ENCODE assay signal across 15 cellular contexts in genomic region chr5:4188704-4189103, GRCh38.
DNase-seq lines count a peak whose midpoint lies in the region; ATAC-seq and TF ChIP-seq lines count a peak whose summit lies in the region.
"Had no signal": no experiment of that assay in that cellular context is flagged by ENCODE, and none has a peak within 500 bp of the region (broad histone marks: within the 10 kb centered on the region; RNA-seq: fewer than 3 reads in every experiment).

No MANE protein-coding gene starts in this region.

- H3K4me1 ChIP-seq in BLaER1 (peaks cover 15% of the 10 kb centered on the region), DND-41 (ENCODE audit: insufficient read depth, low read length) (peaks cover 4% of the 10 kb centered on the region), neuronal stem cell (ENCODE audit: control insufficient read depth in 2 of 2, insufficient read depth in 1 of 2, low read depth in 1 of 2, low read length in 2 of 2) (peaks cover 0 to 3% of the 10 kb centered on the region in 2 donors)
- H3K4me1 ChIP-seq: BE2C, Peyer's patch had no signal

- H3K27me3 Mint-ChIP-seq in activated T-helper 17 cell treated with anti-CD3 and anti-CD28 coated beads, Interleukin-2, amount 50 U/mL, for 72 hours, result no peaks in the 10 kb centered on the region
- H3K27me3 Mint-ChIP-seq in effector memory CD8-positive, alpha-beta T cell, result no peaks in the 10 kb centered on the region
- H3K27me3 Mint-ChIP-seq: CD8-positive, alpha-beta memory T cell had no signal

- peak overlapping the region; percentile 13 for H3K18ac ChIP-seq in neuronal stem cell (ENCODE audit: low read length)

- no CpG with 5 or more reads among the region's 4 CpGs for WGBS in neuronal stem cell (ENCODE audit: extremely low coverage in 2 of 2, insufficient read length in 2 of 2, insufficient replicate concordance in 1 of 2), 2 donors

- H3K36me3 ChIP-seq in BLaER1, result no peaks in the 10 kb centered on the region
- H3K36me3 ChIP-seq in DND-41 (ENCODE audit: insufficient read depth, low read length), result no peaks in the 10 kb centered on the region
- H3K36me3 ChIP-seq in neuronal stem cell (replicated peaks in 1 of 2; ENCODE audit: control insufficient read depth in 2 of 2, insufficient read depth in 2 of 2, low read length in 2 of 2), result no peaks in the 10 kb centered on the region
- H3K36me3 ChIP-seq: BE2C, Peyer's patch had no signal

- no peak overlapping the region for H3K9ac ChIP-seq in BLaER1
- H3K9ac ChIP-seq in DND-41 (ENCODE audit: low read depth, low read length), result no peak overlapping the region
- H3K9ac ChIP-seq in neuronal stem cell (ENCODE audit: low read depth, low read length, poor library complexity), result no peak overlapping the region

- no peak overlapping the region for H2BK15ac ChIP-seq in neuronal stem cell (ENCODE audit: low read length)

- TF ChIP-seq CTCF in DND-41 (IDR thresholded peaks at IDR 0.05; ENCODE audit: borderline replicate concordance, extremely low read depth, low read length, poor library complexity, severe bottlenecking), result no peak

- H4K8ac ChIP-seq in neuronal stem cell (ENCODE audit: low read depth, low read length), result no peak overlapping the region

- no peaks in the 10 kb centered on the region for H3K79me2 ChIP-seq in DND-41 (ENCODE audit: insufficient read depth, low read length)

- no peak overlapping the region for H2BK120ac ChIP-seq in neuronal stem cell (ENCODE audit: low read depth, low read length)

- no peaks in the 10 kb centered on the region for H3K36me3 Mint-ChIP-seq in activated T-helper 17 cell treated with anti-CD3 and anti-CD28 coated beads, Interleukin-2, amount 50 U/mL, for 72 hours (ENCODE audit: low read depth)
- H3K36me3 Mint-ChIP-seq in effector memory CD8-positive, alpha-beta T cell (ENCODE audit: insufficient read depth), result no peaks in the 10 kb centered on the region
- H3K36me3 Mint-ChIP-seq: CD8-positive, alpha-beta memory T cell had no signal

- no peak overlapping the region for H2BK5ac ChIP-seq in neuronal stem cell (ENCODE audit: low read length)

- DNase-seq in DND-41 (no peak), neuronal stem cell (ENCODE audit: low spot score) (no peak), NCI-H774 (lab: John Stamatoyannopoulos, UW) (no peak)
- DNase-seq in effector memory CD8-positive, alpha-beta T cell, result no peak
- DNase-seq: BE2C, NCI-H1048, NCI-H446 treated with DMSO at 0.1 percent for 48 hours, NCI-H748 treated with DMSO at 0.1 percent for 48 hours, Peyer's patch, SHP77 treated with DMSO at 0.1 percent for 48 hours had no signal

- H3K27me3 ChIP-seq in BLaER1, result no peaks in the 10 kb centered on the region
- no peaks in the 10 kb centered on the region for H3K27me3 ChIP-seq in DND-41 (ENCODE audit: insufficient read depth, low read length, poor library complexity)
- no peaks in the 10 kb centered on the region for H3K27me3 ChIP-seq in neuronal stem cell (ENCODE audit: control insufficient read depth in 3 of 3, insufficient read depth in 3 of 3, low read depth in 1 of 3, low read length in 3 of 3)
- H3K27me3 ChIP-seq: BE2C, Peyer's patch had no signal

- H3K14ac ChIP-seq in neuronal stem cell (ENCODE audit: low read length), result peak overlapping the region; percentile 47

- H4K20me1 ChIP-seq in BLaER1 (no peaks in the 10 kb centered on the region), DND-41 (ENCODE audit: insufficient read depth, low read length) (no peaks in the 10 kb centered on the region)

- peak overlapping the region; percentile 61; the same call in 1 of the 2 replicates for H2AFZ ChIP-seq in DND-41 (ENCODE audit: low read depth, low read length)
- H2AFZ ChIP-seq in neuronal stem cell (ENCODE audit: low read length), result no peak overlapping the region

- no peak overlapping the region for H3K4ac ChIP-seq in neuronal stem cell (ENCODE audit: low read length)

- H2BK12ac ChIP-seq in neuronal stem cell (ENCODE audit: low read length), result peak overlapping the region; percentile 14

- H3K4me1 Mint-ChIP-seq in activated T-helper 17 cell treated with anti-CD3 and anti-CD28 coated beads, Interleukin-2, amount 50 U/mL, for 72 hours, result no peaks in the 10 kb centered on the region
- no peaks in the 10 kb centered on the region for H3K4me1 Mint-ChIP-seq in effector memory CD8-positive, alpha-beta T cell (ENCODE audit: low read depth in 2 of 2)

- H3K4me2 ChIP-seq in BLaER1 (peak overlapping the region; percentile 45), DND-41 (ENCODE audit: insufficient read depth, low read length) (no peak overlapping the region), neuronal stem cell (ENCODE audit: insufficient read depth, low read length, poor library complexity, severe bottlenecking) (no peak overlapping the region)

- H3K4me3 Mint-ChIP-seq in activated T-helper 17 cell treated with anti-CD3 and anti-CD28 coated beads, Interleukin-2, amount 50 U/mL, for 72 hours, result no peak overlapping the region
- no peak overlapping the region for H3K4me3 Mint-ChIP-seq in effector memory CD8-positive, alpha-beta T cell
- H3K4me3 Mint-ChIP-seq: CD8-positive, alpha-beta memory T cell had no signal

- H3K9me3 ChIP-seq in BLaER1, result peaks cover 25% of the 10 kb centered on the region
- peaks cover 17% of the 10 kb centered on the region for H3K9me3 ChIP-seq in DND-41 (ENCODE audit: insufficient read depth, low read length, severe bottlenecking)
- peaks cover 1 to 4% of the 10 kb centered on the region in 2 donors for H3K9me3 ChIP-seq in neuronal stem cell (replicated peaks in 1 of 2; ENCODE audit: control insufficient read depth in 2 of 2, insufficient read depth in 1 of 2, low read depth in 1 of 2, low read length in 2 of 2)
- H3K9me3 ChIP-seq: BE2C, Peyer's patch had no signal

- peaks cover 6% of the 10 kb centered on the region for H3K9me3 Mint-ChIP-seq in activated T-helper 17 cell treated with anti-CD3 and anti-CD28 coated beads, Interleukin-2, amount 50 U/mL, for 72 hours
- H3K9me3 Mint-ChIP-seq in effector memory CD8-positive, alpha-beta T cell, result peaks cover 13 to 32% of the 10 kb centered on the region in 2 donors

- no peak overlapping the region for H3K27ac Mint-ChIP-seq in activated T-helper 17 cell treated with anti-CD3 and anti-CD28 coated beads, Interleukin-2, amount 50 U/mL, for 72 hours
- H3K27ac Mint-ChIP-seq in effector memory CD8-positive, alpha-beta T cell, result no peak overlapping the region
- H3K27ac Mint-ChIP-seq: CD8-positive, alpha-beta memory T cell had no signal

- H4K91ac ChIP-seq in neuronal stem cell (ENCODE audit: low read depth, low read length, poor library complexity), result no peak overlapping the region

- H2AK5ac ChIP-seq in neuronal stem cell (ENCODE audit: low read depth, low read length), result no peak overlapping the region

- no peaks in the 10 kb centered on the region for H3K79me1 ChIP-seq in neuronal stem cell (ENCODE audit: low read depth, low read length)

- no peak for ATAC-seq in DND-41 (ENCODE audit: insufficient read depth, low read depth)
- peak; percentile 22 for ATAC-seq in activated T-helper 17 cell treated with anti-CD3 and anti-CD28 coated beads, Interleukin-2, amount 50 U/mL, for 72 hours (replicated peaks)
- no peak for ATAC-seq in GM21825 (IDR thresholded peaks at IDR 0.05; ENCODE audit: unreplicated experiment)
- no peak for ATAC-seq in effector memory CD8-positive, alpha-beta T cell (replicated peaks)
- ATAC-seq: HCT116 had no signal

- no peak overlapping the region for H3K23ac ChIP-seq in neuronal stem cell (ENCODE audit: low read depth, low read length, poor library complexity)

- H3K4me3 ChIP-seq in BLaER1 (no peak overlapping the region), DND-41 (ENCODE audit: low read depth in 1 of 2, low read length in 2 of 2) (no peak overlapping the region), neuronal stem cell (ENCODE audit: low read length in 2 of 2) (no peak overlapping the region)
- H3K4me3 ChIP-seq: Peyer's patch had no signal

- H3K27ac ChIP-seq in BLaER1, result no peak overlapping the region
- H3K27ac ChIP-seq in DND-41 (ENCODE audit: low read length), result peak overlapping the region; percentile 26; the same call in 1 of the 2 replicates
- no peak overlapping the region for H3K27ac ChIP-seq in neuronal stem cell (replicated peaks; ENCODE audit: low read length)
- H3K27ac ChIP-seq: Peyer's patch had no signal
